In genomic region chr6:51027283-51028065, GRCh38 we compare ENCODE assay signal across 21 cellular contexts.
DNase-seq lines count a peak whose midpoint lies in the region; ATAC-seq, FAIRE-seq and TF ChIP-seq lines count a peak whose summit lies in the region.
"Had no signal": no experiment of that assay in that cellular context is flagged by ENCODE, and none has a peak within 500 bp of the region (broad histone marks: within the 10 kb centered on the region; RNA-seq: fewer than 3 reads in every experiment).

No MANE protein-coding gene starts in this region.

- H3K4me2 ChIP-seq in astrocyte (ENCODE audit: low read length) = no peak overlapping the region
- H3K4me2 ChIP-seq in mesenchymal stem cell (ENCODE audit: low read length, poor library complexity, severe bottlenecking) = no peak overlapping the region

- in situ Hi-C loops in Caki2 (cut with HindIII; ENCODE audit: low pct_unique_long_range_greater_than_20kb, low sequenced_read_pairs) = no loop called here

- no peak overlapping the region for H3K23ac ChIP-seq in mesenchymal stem cell (ENCODE audit: low read length in 2 of 2)

- peaks cover 4% of the 10 kb centered on the region for H3K4me1 ChIP-seq in astrocyte (ENCODE audit: insufficient read depth, low read length)
- peaks cover 7% of the 10 kb centered on the region for H3K4me1 ChIP-seq in mesenchymal stem cell (ENCODE audit: control insufficient read depth, insufficient read depth, low read depth, low read length)

- no peak for FAIRE-seq in astrocyte (lab: Jason Lieb, UNC)
- FAIRE-seq: A204.1, D721Med, GM19239, HepG2 had no signal

- H3K9me3 ChIP-seq in astrocyte (ENCODE audit: insufficient read depth, low read depth, low read length) = no peaks in the 10 kb centered on the region
- H3K9me3 ChIP-seq in mesenchymal stem cell (ENCODE audit: control insufficient read depth, low read length) = no peaks in the 10 kb centered on the region

- no peaks in the 10 kb centered on the region for H3K79me2 ChIP-seq in astrocyte (ENCODE audit: insufficient read depth, low read length)

- H3K4me3 ChIP-seq in astrocyte (ENCODE audit: insufficient read depth, low read depth, low read length) (no peak overlapping the region), mesenchymal stem cell (ENCODE audit: insufficient read depth in 1 of 2, low read depth in 1 of 2, low read length in 2 of 2) (no peak overlapping the region)

- H3K4me3 Mint-ChIP-seq in HFFc6 (no peak overlapping the region), astrocyte (ENCODE audit: unreplicated experiment) (no peak overlapping the region), endothelial cell (ENCODE audit: unreplicated experiment) (no peak overlapping the region)
- no peak overlapping the region for H3K4me3 Mint-ChIP-seq in stimulated activated effector memory CD8-positive, alpha-beta T cell treated with anti-CD3 and anti-CD28 coated beads, Interleukin-12 subunit alpha, Interleukin-12 subunit beta, amount 100 ng/mL, for 72 hours
- H3K4me3 Mint-ChIP-seq: B cell, CD14-positive monocyte had no signal

- H2BK12ac ChIP-seq in mesenchymal stem cell (ENCODE audit: low read length in 2 of 2) = no peak overlapping the region

- DNase-seq in Caki2 (ENCODE audit: low read depth) = peak; percentile 8
- no peak for DNase-seq in HFFc6
- DNase-seq in astrocyte (ENCODE audit: low read depth) = peak; percentile 5
- no peak for DNase-seq in mesenchymal stem cell
- DNase-seq in stimulated activated effector memory CD8-positive, alpha-beta T cell treated with anti-CD3 and anti-CD28 coated beads, Interleukin-12 subunit alpha, Interleukin-12 subunit beta, amount 100 ng/mL, for 72 hours (ENCODE audit: low spot score in 2 of 2) = no peak
- DNase-seq in endothelial cell (ENCODE audit: low spot score) = no peak
- no peak for DNase-seq in activated CD4-positive, alpha-beta T cell treated with anti-CD3 and anti-CD28 coated beads, Interleukin-2, amount 50 U/mL, for 48 hours
- DNase-seq: GF-D8, KG1, MV-4-11, NCI-H1694, NCI-H2081, NCI-H446, NCI-H526, Right ventricle myocardium superior had no signal

- H3K79me1 ChIP-seq in mesenchymal stem cell (replicated peaks; ENCODE audit: low read length, poor library complexity, severe bottlenecking) = no peaks in the 10 kb centered on the region

- H3K27me3 ChIP-seq in astrocyte (ENCODE audit: insufficient read depth, low read length) (no peaks in the 10 kb centered on the region), mesenchymal stem cell (ENCODE audit: control insufficient read depth in 1 of 2, insufficient read depth in 1 of 2, low read length in 2 of 2) (no peaks in the 10 kb centered on the region)

- no peak overlapping the region for H3K14ac ChIP-seq in mesenchymal stem cell (ENCODE audit: low read length in 2 of 2)

- no peak overlapping the region for H3K4ac ChIP-seq in mesenchymal stem cell (ENCODE audit: low read depth in 1 of 2, low read length in 2 of 2)

- no peak for ATAC-seq in stimulated activated effector memory CD8-positive, alpha-beta T cell treated with anti-CD3 and anti-CD28 coated beads, Interleukin-12 subunit alpha, Interleukin-12 subunit beta, amount 100 ng/mL, for 72 hours

- no peaks in the 10 kb centered on the region for H3K36me3 ChIP-seq in astrocyte (ENCODE audit: insufficient read depth, low read length)
- H3K36me3 ChIP-seq in mesenchymal stem cell (ENCODE audit: control insufficient read depth in 1 of 2, insufficient read depth in 2 of 2, low read depth in 1 of 2, low read length in 2 of 2) = no peaks in the 10 kb centered on the region

- H3K9ac ChIP-seq in astrocyte (ENCODE audit: low read length) (no peak overlapping the region), mesenchymal stem cell (ENCODE audit: low read length) (no peak overlapping the region)

- H4K8ac ChIP-seq in mesenchymal stem cell (ENCODE audit: low read length) = no peak overlapping the region

- TF ChIP-seq CTCF in HFFc6 (IDR thresholded peaks at IDR 0.05) (no peak), astrocyte (IDR thresholded peaks at IDR 0.05; ENCODE audit: insufficient read depth, low read depth, low read length) (no peak), endothelial cell (IDR thresholded peaks at IDR 0.05; ENCODE audit: unreplicated experiment) (no peak)

- H2AFZ ChIP-seq in astrocyte (ENCODE audit: low read depth, low read length) (no peak overlapping the region), mesenchymal stem cell (ENCODE audit: low read depth, low read length) (no peak overlapping the region)

- H3K27ac Mint-ChIP-seq in HFFc6 (peak overlapping the region; percentile 37; the same call in 1 of the 2 replicates), astrocyte (ENCODE audit: unreplicated experiment) (no peak overlapping the region), endothelial cell (ENCODE audit: unreplicated experiment) (no peak overlapping the region)
- no peak overlapping the region for H3K27ac Mint-ChIP-seq in stimulated activated effector memory CD8-positive, alpha-beta T cell treated with anti-CD3 and anti-CD28 coated beads, Interleukin-12 subunit alpha, Interleukin-12 subunit beta, amount 100 ng/mL, for 72 hours
- H3K27ac Mint-ChIP-seq: B cell, CD14-positive monocyte had no signal

- H3K9me3 Mint-ChIP-seq in HFFc6 (peaks cover 18% of the 10 kb centered on the region), astrocyte (ENCODE audit: unreplicated experiment) (no peaks in the 10 kb centered on the region), endothelial cell (ENCODE audit: unreplicated experiment) (no peaks in the 10 kb centered on the region)
- peaks cover 6% of the 10 kb centered on the region for H3K9me3 Mint-ChIP-seq in stimulated activated effector memory CD8-positive, alpha-beta T cell treated with anti-CD3 and anti-CD28 coated beads, Interleukin-12 subunit alpha, Interleukin-12 subunit beta, amount 100 ng/mL, for 72 hours

- no peak overlapping the region for H2BK120ac ChIP-seq in mesenchymal stem cell (ENCODE audit: low read depth, low read length)

- H3K36me3 Mint-ChIP-seq in HFFc6 (ENCODE audit: low read depth) = no peaks in the 10 kb centered on the region
- no peaks in the 10 kb centered on the region for H3K36me3 Mint-ChIP-seq in astrocyte (ENCODE audit: low read depth, unreplicated experiment)
- H3K36me3 Mint-ChIP-seq in stimulated activated effector memory CD8-positive, alpha-beta T cell treated with anti-CD3 and anti-CD28 coated beads, Interleukin-12 subunit alpha, Interleukin-12 subunit beta, amount 100 ng/mL, for 72 hours = no peaks in the 10 kb centered on the region
- H3K36me3 Mint-ChIP-seq in endothelial cell (ENCODE audit: low read depth, unreplicated experiment) = no peaks in the 10 kb centered on the region
- H3K36me3 Mint-ChIP-seq: CD14-positive monocyte had no signal

- H3K4me1 Mint-ChIP-seq in HFFc6 (ENCODE audit: low read depth) = peaks cover 16% of the 10 kb centered on the region; the same call in 1 of the 2 replicates
- H3K4me1 Mint-ChIP-seq in astrocyte (ENCODE audit: low read depth, unreplicated experiment) = peaks cover 20% of the 10 kb centered on the region
- no peaks in the 10 kb centered on the region for H3K4me1 Mint-ChIP-seq in stimulated activated effector memory CD8-positive, alpha-beta T cell treated with anti-CD3 and anti-CD28 coated beads, Interleukin-12 subunit alpha, Interleukin-12 subunit beta, amount 100 ng/mL, for 72 hours
- no peaks in the 10 kb centered on the region for H3K4me1 Mint-ChIP-seq in endothelial cell (ENCODE audit: unreplicated experiment)
- H3K4me1 Mint-ChIP-seq: B cell, CD14-positive monocyte had no signal

- WGBS in mesenchymal stem cell = 44% methylated on average over 1 of the region's 5 CpGs

- H2AK5ac ChIP-seq in mesenchymal stem cell (ENCODE audit: low read length, severe bottlenecking) = peak overlapping the region; percentile 76

- H4K20me1 ChIP-seq in astrocyte (ENCODE audit: insufficient read depth, low read length) = no peaks in the 10 kb centered on the region

- H4K91ac ChIP-seq in mesenchymal stem cell (ENCODE audit: low read length) = no peak overlapping the region

- no peak overlapping the region for H3K27ac ChIP-seq in astrocyte (ENCODE audit: low read depth, low read length)
- H3K27ac ChIP-seq in mesenchymal stem cell (ENCODE audit: low read length, poor library complexity, severe bottlenecking) = peak overlapping the region; percentile 97

- no peak overlapping the region for H2BK15ac ChIP-seq in mesenchymal stem cell (ENCODE audit: low read depth, poor library complexity, severe bottlenecking)

- H3K27me3 Mint-ChIP-seq in HFFc6 (ENCODE audit: insufficient read depth) = no peaks in the 10 kb centered on the region
- no peaks in the 10 kb centered on the region for H3K27me3 Mint-ChIP-seq in astrocyte (ENCODE audit: low read depth, unreplicated experiment)
- H3K27me3 Mint-ChIP-seq in endothelial cell (ENCODE audit: unreplicated experiment) = peaks cover 4% of the 10 kb centered on the region
- H3K27me3 Mint-ChIP-seq: B cell had no signal

- peak overlapping the region; percentile 76 for H2BK5ac ChIP-seq in mesenchymal stem cell (ENCODE audit: low read depth, low read length, poor library complexity, severe bottlenecking)

- no peak overlapping the region for H3K18ac ChIP-seq in mesenchymal stem cell (ENCODE audit: low read depth in 1 of 2, low read length in 2 of 2)

Comparison
In these comparisons a context has a peak if more than half of its experiments do, and no peak if none do; other contexts are left out.
1. DNase-seq: peak in Caki2 (single experiment) and astrocyte (single experiment); none in HFFc6 (single experiment), mesenchymal stem cell (single experiment), stimulated activated effector memory CD8-positive, alpha-beta T cell treated with anti-CD3 and anti-CD28 coated beads, Interleukin-12 subunit alpha, Interleukin-12 subunit beta, amount 100 ng/mL, for 72 hours (0 of 2), endothelial cell (single experiment) and activated CD4-positive, alpha-beta T cell treated with anti-CD3 and anti-CD28 coated beads, Interleukin-2, amount 50 U/mL, for 48 hours (0 of 2).